ENCODE assay signal across 17 cellular contexts in the genomic region with DNA sequence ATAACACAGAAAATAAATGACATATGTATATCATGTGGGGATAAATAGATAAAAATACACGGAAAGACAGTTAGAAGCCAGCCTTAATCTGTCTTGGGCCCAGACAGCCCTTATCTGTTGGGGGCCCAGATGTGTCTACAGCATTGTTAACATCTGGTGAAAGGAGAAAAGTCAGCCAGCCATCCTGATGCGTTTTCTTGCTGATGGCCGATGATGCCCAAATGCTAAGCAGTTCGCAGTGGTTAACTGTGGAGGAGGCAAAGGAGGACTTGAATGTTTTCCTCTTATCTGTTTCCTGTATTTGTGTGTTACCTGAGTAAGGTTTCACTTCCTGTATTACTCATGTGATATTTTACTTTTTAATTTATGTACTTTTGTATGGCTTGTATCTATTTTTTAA. TPM values are rescaled to one million over a fixed set of nuclear protein-coding genes. Genes with fewer than 3 reads are reported as not detected.
DNase-seq lines count a peak whose midpoint lies in the region; ATAC-seq and TF ChIP-seq lines count a peak whose summit lies in the region.
"Had no signal": no experiment of that assay in that cellular context is flagged by ENCODE, and none has a peak within 500 bp of the region (broad histone marks: within the 10 kb centered on the region; RNA-seq: fewer than 3 reads in every experiment).

No MANE protein-coding gene starts in this region.

- H3K9me3 Mint-ChIP-seq in activated naive CD4-positive, alpha-beta T cell treated with anti-CD3 and anti-CD28 coated beads, Interleukin-2, amount 50 U/mL, for 72 hours: no peaks in the 10 kb centered on the region
- no peaks in the 10 kb centered on the region for H3K9me3 Mint-ChIP-seq in stimulated activated naive B cell treated with anti-CD40 and anti-IgM and Interleukin-4, amounts not matched to agents 10 μg/mL and 1 μg/mL and 100 μg/mL, for 72 hours
- H3K9me3 Mint-ChIP-seq: neural crest cell had no signal

- no peaks in the 10 kb centered on the region for H3K36me3 ChIP-seq in OCI-LY7 (ENCODE audit: insufficient read depth, low read length)
- H3K36me3 ChIP-seq: BE2C, tibial nerve had no signal

- H3K9me2 ChIP-seq in OCI-LY7 (ENCODE audit: insufficient read depth, low read length): no peaks in the 10 kb centered on the region

- DNase-seq in stimulated activated CD4-positive, alpha-beta T cell treated with anti-CD3 and anti-CD28 coated beads, Interleukin-15, amount 100 ng/mL, for 24 hours: peak; percentile 27
- no peak for DNase-seq in stimulated activated CD4-positive, alpha-beta T cell treated with anti-CD3 and anti-CD28 coated beads, Interleukin-4, amount 100 ng/mL, for 1 hour
- peak; percentile 52 for DNase-seq in OCI-LY7 (ENCODE audit: low spot score)
- DNase-seq in activated naive CD4-positive, alpha-beta T cell treated with anti-CD3 and anti-CD28 coated beads, Interleukin-2, amount 50 U/mL, for 72 hours (ENCODE audit: low spot score in 2 of 2): peak in 1 of 2 donors; percentile 15
- DNase-seq in stimulated activated naive B cell treated with anti-CD40 and anti-IgM and Interleukin-4, amounts not matched to agents 10 μg/mL and 1 μg/mL and 100 μg/mL, for 72 hours: no peak
- no peak for DNase-seq in NOMO-1 (lab: John Stamatoyannopoulos, UW; ENCODE audit: unreplicated experiment in 2 of 2)
- DNase-seq: foreskin melanocyte, mesenchymal stem cell, NCI-H1436, NCI-H345, retina, T1000 had no signal

- H3K27ac Mint-ChIP-seq in activated naive CD4-positive, alpha-beta T cell treated with anti-CD3 and anti-CD28 coated beads, Interleukin-2, amount 50 U/mL, for 72 hours: no peak overlapping the region
- H3K27ac Mint-ChIP-seq in stimulated activated naive B cell treated with anti-CD40 and anti-IgM and Interleukin-4, amounts not matched to agents 10 μg/mL and 1 μg/mL and 100 μg/mL, for 72 hours: no peak overlapping the region

- no peak overlapping the region for H3K4me3 Mint-ChIP-seq in stimulated activated naive B cell treated with anti-CD40 and anti-IgM and Interleukin-4, amounts not matched to agents 10 μg/mL and 1 μg/mL and 100 μg/mL, for 72 hours
- H3K4me3 Mint-ChIP-seq: neural crest cell had no signal

- H4K20me1 ChIP-seq in OCI-LY7 (ENCODE audit: insufficient read depth, low read length): no peaks in the 10 kb centered on the region

- peak overlapping the region; percentile 35 for H3K27ac ChIP-seq in OCI-LY7 (ENCODE audit: low read depth, low read length, poor library complexity, severe bottlenecking)
- H3K27ac ChIP-seq: tibial nerve had no signal

- H3K27me3 Mint-ChIP-seq in stimulated activated naive B cell treated with anti-CD40 and anti-IgM and Interleukin-4, amounts not matched to agents 10 μg/mL and 1 μg/mL and 100 μg/mL, for 72 hours: peaks cover 19 to 21% of the 10 kb centered on the region in 2 donors

- intact Hi-C loops in OCI-LY7 (cut with micrococcal nuclease; ENCODE audit: unreplicated experiment): no loop called here

- CTCF ChIA-PET in OCI-LY7 (lab: Charles Lee; ENCODE audit: unreplicated experiment): no interaction called here

- no peak overlapping the region for H3K4me3 ChIP-seq in OCI-LY7 (ENCODE audit: low read depth, low read length, poor library complexity, severe bottlenecking)
- H3K4me3 ChIP-seq: tibial nerve had no signal

- POLR2A ChIA-PET in OCI-LY7 (lab: Charles Lee): no interaction called here

- H3K9me3 ChIP-seq in OCI-LY7 (ENCODE audit: low read length): no peaks in the 10 kb centered on the region
- H3K9me3 ChIP-seq: BE2C, tibial nerve had no signal

- peak overlapping the region; percentile 56; the same call in 1 of the 2 replicates for H2AFZ ChIP-seq in OCI-LY7 (ENCODE audit: low read length)

- H3K36me3 Mint-ChIP-seq in activated naive CD4-positive, alpha-beta T cell treated with anti-CD3 and anti-CD28 coated beads, Interleukin-2, amount 50 U/mL, for 72 hours: no peaks in the 10 kb centered on the region
- H3K36me3 Mint-ChIP-seq in stimulated activated naive B cell treated with anti-CD40 and anti-IgM and Interleukin-4, amounts not matched to agents 10 μg/mL and 1 μg/mL and 100 μg/mL, for 72 hours: no peaks in the 10 kb centered on the region

- peak overlapping the region; percentile 39; the same call in 1 of the 2 replicates for H3K4me2 ChIP-seq in OCI-LY7 (ENCODE audit: low read length)

- no peak for TF ChIP-seq CTCF in OCI-LY7 (conservative IDR thresholded peaks at IDR 0.05; ENCODE audit: low read length)

- peaks cover 10% of the 10 kb centered on the region in 2 donors for H3K4me1 Mint-ChIP-seq in stimulated activated naive B cell treated with anti-CD40 and anti-IgM and Interleukin-4, amounts not matched to agents 10 μg/mL and 1 μg/mL and 100 μg/mL, for 72 hours

- peak; percentile 54 to 86 for ATAC-seq in activated naive CD4-positive, alpha-beta T cell treated with anti-CD3 and anti-CD28 coated beads, Interleukin-2, amount 50 U/mL, for 72 hours
- peak; percentile 59 to 71 for ATAC-seq in stimulated activated naive B cell treated with anti-CD40 and anti-IgM and Interleukin-4, amounts not matched to agents 10 μg/mL and 1 μg/mL and 100 μg/mL, for 72 hours (replicated peaks)
- ATAC-seq in GM21515 (IDR thresholded peaks at IDR 0.05; ENCODE audit: unreplicated experiment): no peak
- no peak for ATAC-seq in HG02885 (IDR thresholded peaks at IDR 0.05; ENCODE audit: poor library complexity, unreplicated experiment)

- H3K4me1 ChIP-seq in OCI-LY7 (ENCODE audit: insufficient read depth, low read length, poor library complexity, severe bottlenecking): peaks cover 37% of the 10 kb centered on the region

- BruUV-seq in OCI-LY7 (replicated peaks; lab: Mats Ljungman, UMichigan): no TSS peak

- H3K79me2 ChIP-seq in OCI-LY7 (ENCODE audit: insufficient read depth, low read depth, low read length): no peaks in the 10 kb centered on the region

RNA-seq across cellular contexts. Expression of gene NOX5, which starts 46.2 kb away (rescaled TPM):
- total RNA-seq in OCI-LY7 (2014; rRNA removed; shearing (Covaris generic)): not detected in 2 replicates
- not detected in 2 replicates for total RNA-seq in OCI-LY7 (2022)
- under 1 TPM in 1 of 2 donors, not detected in 1; 0.23 TPM for total RNA-seq in activated naive CD4-positive, alpha-beta T cell treated with anti-CD3 and anti-CD28 coated beads, Interleukin-2, amount 50 U/mL, for 72 hours
- total RNA-seq: neural crest cell had no signal

Comparison
In these comparisons a context has a peak if more than half of its experiments do, and no peak if none do; other contexts are left out.
1. DNase-seq: peak in stimulated activated CD4-positive, alpha-beta T cell treated with anti-CD3 and anti-CD28 coated beads, Interleukin-15, amount 100 ng/mL, for 24 hours (single experiment) and OCI-LY7 (single experiment); none in stimulated activated CD4-positive, alpha-beta T cell treated with anti-CD3 and anti-CD28 coated beads, Interleukin-4, amount 100 ng/mL, for 1 hour (single experiment), stimulated activated naive B cell treated with anti-CD40 and anti-IgM and Interleukin-4, amounts not matched to agents 10 μg/mL and 1 μg/mL and 100 μg/mL, for 72 hours (single experiment) and NOMO-1 (0 of 2).
2. ATAC-seq: peak in activated naive CD4-positive, alpha-beta T cell treated with anti-CD3 and anti-CD28 coated beads, Interleukin-2, amount 50 U/mL, for 72 hours (2 of 2) and stimulated activated naive B cell treated with anti-CD40 and anti-IgM and Interleukin-4, amounts not matched to agents 10 μg/mL and 1 μg/mL and 100 μg/mL, for 72 hours (2 of 2); none in GM21515 (single experiment) and HG02885 (single experiment).